In genomic region chr1:41482001-41482765, GRCh38 we compare ENCODE assay signal across 9 cellular contexts. TPM values are rescaled to one million over a fixed set of nuclear protein-coding genes. Genes with fewer than 3 reads are reported as not detected.
DNase-seq lines count a peak whose midpoint lies in the region; ATAC-seq and TF ChIP-seq lines count a peak whose summit lies in the region.
"Had no signal": no experiment of that assay in that cellular context is flagged by ENCODE, and none has a peak within 500 bp of the region (broad histone marks: within the 10 kb centered on the region; RNA-seq: fewer than 3 reads in every experiment).

No MANE protein-coding gene starts in this region.

- no peak overlapping the region for H3K4me3 Mint-ChIP-seq in effector memory CD8-positive, alpha-beta T cell
- H3K4me3 Mint-ChIP-seq: neural crest cell had no signal

- peak overlapping the region; percentile 31 for H3K9ac ChIP-seq in Loucy (ENCODE audit: low read depth, low read length, poor library complexity, severe bottlenecking)

- in situ Hi-C loops in transverse colon (cut with MboI; ENCODE audit: low pct_ligation_motif_present in 1 of 4, low pct_unique_long_range_greater_than_20kb in 1 of 4, low sequenced_read_pairs in 3 of 4): no loop called here

- H2AFZ ChIP-seq in Loucy (ENCODE audit: low read length): no peak overlapping the region

- H3K27me3 Mint-ChIP-seq in effector memory CD8-positive, alpha-beta T cell: peaks cover 17 to 61% of the 10 kb centered on the region in 2 donors

- no peaks in the 10 kb centered on the region for H3F3A ChIP-seq in Loucy (ENCODE audit: low read depth)

- TF ChIP-seq POLR2A in Peyer's patch (IDR thresholded peaks at IDR 0.05) (no peak), transverse colon (IDR thresholded peaks at IDR 0.05) (no peak)

- 56% methylated on average over 14 of the region's 18 CpGs; no CpG with 5 or more reads in 1 of the 2 donors for WGBS in transverse colon (ENCODE audit: low coverage in 1 of 2), 2 donors

- H3K27ac ChIP-seq in Peyer's patch: peak overlapping the region in 3 of 4 donors; percentile 15 to 90 (median 79)
- peak overlapping the region; percentile 47 to 58 for H3K27ac ChIP-seq in right atrium auricular region
- H3K27ac ChIP-seq in transverse colon: peak overlapping the region; percentile 18 to 63 (median 52)

- no peak for TF ChIP-seq EP300 in transverse colon (IDR thresholded peaks at IDR 0.05; ENCODE audit: low read depth)

- H3K36me3 Mint-ChIP-seq in effector memory CD8-positive, alpha-beta T cell (ENCODE audit: insufficient read depth): no peaks in the 10 kb centered on the region

- H3K4me3 ChIP-seq in Loucy (ENCODE audit: low read length, poor library complexity, severe bottlenecking) (no peak overlapping the region), Peyer's patch (peak overlapping the region in 2 of 4 donors; percentile 53 to 56), right atrium auricular region (no peak overlapping the region), transverse colon (no peak overlapping the region)

- H3K9me3 ChIP-seq in Loucy (ENCODE audit: insufficient read depth, low read depth, low read length) (no peaks in the 10 kb centered on the region), Peyer's patch (no peaks in the 10 kb centered on the region), right atrium auricular region (no peaks in the 10 kb centered on the region), transverse colon (no peaks in the 10 kb centered on the region)

- peak in 2 of 3 donors; percentile 80 to 87 for DNase-seq in Peyer's patch
- DNase-seq in right atrium auricular region (ENCODE audit: low spot score): no peak
- DNase-seq in transverse colon: peak; percentile 90
- no peak for DNase-seq in effector memory CD8-positive, alpha-beta T cell
- no peak for DNase-seq in stimulated activated CD4-positive, alpha-beta T cell treated with anti-CD3 and anti-CD28 coated beads, Interleukin-2, amount 100 ng/mL, for 48 hours
- no peak for DNase-seq in T-helper 1 cell
- DNase-seq: activated naive CD4-positive, alpha-beta T cell treated with anti-CD3 and anti-CD28 coated beads, Interleukin-2, amount 50 U/mL, for 16 hours had no signal

- no peak overlapping the region for H3K27ac Mint-ChIP-seq in effector memory CD8-positive, alpha-beta T cell

- H4K20me1 ChIP-seq in Loucy (ENCODE audit: insufficient read depth, low read length, poor library complexity, severe bottlenecking): no peaks in the 10 kb centered on the region

- no peak overlapping the region for H3K4me2 ChIP-seq in Loucy (ENCODE audit: low read depth, low read length, poor library complexity, severe bottlenecking)

- ATAC-seq in effector memory CD8-positive, alpha-beta T cell (replicated peaks): no peak

- peaks cover 7% of the 10 kb centered on the region for H3K4me1 ChIP-seq in Loucy (ENCODE audit: insufficient read depth, low read length, poor library complexity, severe bottlenecking)
- H3K4me1 ChIP-seq in Peyer's patch: peaks cover 0 to 70% (median 0%) of the 10 kb centered on the region in 4 donors
- H3K4me1 ChIP-seq in right atrium auricular region: peaks cover 0 to 69% of the 10 kb centered on the region in 2 donors
- peaks cover 52 to 58% (median 54%) of the 10 kb centered on the region in 4 donors for H3K4me1 ChIP-seq in transverse colon

- H3K36me3 ChIP-seq in Loucy (ENCODE audit: insufficient read depth, low read length) (no peaks in the 10 kb centered on the region), Peyer's patch (no peaks in the 10 kb centered on the region), right atrium auricular region (no peaks in the 10 kb centered on the region), transverse colon (no peaks in the 10 kb centered on the region)

- no peaks in the 10 kb centered on the region for H3K27me3 ChIP-seq in Loucy (ENCODE audit: insufficient read depth, low read length, poor library complexity, severe bottlenecking)
- no peaks in the 10 kb centered on the region for H3K27me3 ChIP-seq in Peyer's patch
- no peaks in the 10 kb centered on the region for H3K27me3 ChIP-seq in right atrium auricular region
- H3K27me3 ChIP-seq in transverse colon: no peaks in the 10 kb centered on the region

- intact Hi-C loops in transverse colon (cut with DNase I; ENCODE audit: low total_unique reads): loop anchor here (1.0 kb wide), 1 partner anchor 27 kb away; no protein-coding TSS in a partner anchor

- H3K9me2 ChIP-seq in Loucy (replicated peaks; ENCODE audit: low read depth, low read length): no peaks in the 10 kb centered on the region

- no peak for TF ChIP-seq CTCF in Loucy (conservative IDR thresholded peaks at IDR 0.05; ENCODE audit: low read length)
- TF ChIP-seq CTCF in Peyer's patch (IDR thresholded peaks at IDR 0.05): no peak
- no peak for TF ChIP-seq CTCF in right atrium auricular region (IDR thresholded peaks at IDR 0.05)
- no peak for TF ChIP-seq CTCF in transverse colon (IDR thresholded peaks at IDR 0.05)

- H3K9me3 Mint-ChIP-seq in effector memory CD8-positive, alpha-beta T cell: no peaks in the 10 kb centered on the region
- H3K9me3 Mint-ChIP-seq: neural crest cell had no signal

- H3K79me2 ChIP-seq in Loucy (ENCODE audit: insufficient read depth, low read length): no peaks in the 10 kb centered on the region

- H3K4me1 Mint-ChIP-seq in effector memory CD8-positive, alpha-beta T cell (ENCODE audit: low read depth in 2 of 2): peaks cover 0 to 5% of the 10 kb centered on the region in 2 donors

RNA-seq across cellular contexts. Expression of gene EDN2, which starts 2.3 kb away (rescaled TPM):
- total RNA-seq in Peyer's patch (10 to 100 TPM in 3 of 4 donors, not detected in 1; 43.2 to 75.0 (median 49.1) TPM), right atrium auricular region (under 1 TPM in 1 of 2 donors, not detected in 1; 0.78 TPM), transverse colon (10 to 100 TPM in 2 of 4 donors, 1 to 10 TPM in 2; 3.8 to 15.7 (median 10.3) TPM)
- total RNA-seq: neural crest cell had no signal

Comparison
In these comparisons a context has a peak if more than half of its experiments do, and no peak if none do; other contexts are left out.
1. DNase-seq: peak in Peyer's patch (2 of 3) and transverse colon (single experiment); none in right atrium auricular region (single experiment), effector memory CD8-positive, alpha-beta T cell (0 of 3), stimulated activated CD4-positive, alpha-beta T cell treated with anti-CD3 and anti-CD28 coated beads, Interleukin-2, amount 100 ng/mL, for 48 hours (0 of 2) and T-helper 1 cell (0 of 5).
2. Peak in every context shown above with its lines, with median percentiles within 50 percentile points of each other: H3K27ac ChIP-seq.